Comparison of ENCODE assay signal across 10 cellular contexts in the genomic region with DNA sequence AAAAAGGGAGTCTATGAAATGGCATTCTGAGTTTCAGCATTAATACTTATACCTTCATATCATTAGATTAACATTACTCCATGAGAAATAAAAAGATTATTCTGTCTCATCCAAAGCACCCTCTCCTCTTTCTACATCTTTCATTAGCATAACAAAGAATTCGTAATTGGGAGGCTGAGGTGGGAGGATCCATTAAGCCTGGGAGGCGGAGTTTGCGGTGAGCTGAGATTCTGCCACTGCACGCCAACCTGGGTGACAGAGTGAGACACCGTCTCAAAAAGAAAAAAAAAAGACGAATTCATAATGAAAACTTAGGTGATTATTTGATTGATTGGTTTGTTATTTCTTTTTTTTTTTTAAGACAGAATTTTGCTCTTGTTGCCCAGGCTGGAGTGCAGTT. TPM values are rescaled to one million over a fixed set of nuclear protein-coding genes. Genes with fewer than 3 reads are reported as not detected.
DNase-seq lines count a peak whose midpoint lies in the region; ATAC-seq and TF ChIP-seq lines count a peak whose summit lies in the region.
"Had no signal": no experiment of that assay in that cellular context is flagged by ENCODE, and none has a peak within 500 bp of the region (broad histone marks: within the 10 kb centered on the region; RNA-seq: fewer than 3 reads in every experiment).

No MANE protein-coding gene starts in this region.

- ATAC-seq in HG03135 (IDR thresholded peaks at IDR 0.05; ENCODE audit: unreplicated experiment) (no peak), right cardiac atrium (no peak)

- peak; percentile 11 for DNase-seq in activated CD4-positive, alpha-beta T cell treated with anti-CD3 and anti-CD28 coated beads, Interleukin-2, amount 10 ng/mL, durations not matched to agents 7 days and 5 days
- DNase-seq in activated CD4-positive, alpha-beta T cell treated with anti-CD3 and anti-CD28 coated beads for 4 hours = no peak
- DNase-seq in dorsolateral prefrontal cortex = no peak
- peak; percentile 40 for DNase-seq in putamen (ENCODE audit: low spot score)
- DNase-seq in DMS153 (lab: John Stamatoyannopoulos, UW) = no peak
- DNase-seq in right cardiac atrium = no peak
- DNase-seq: NCI-H2107 had no signal

- no peaks in the 10 kb centered on the region for H3K36me3 Mint-ChIP-seq in activated CD4-positive, alpha-beta T cell treated with anti-CD3 and anti-CD28 coated beads, Interleukin-2, amount 10 ng/mL, durations not matched to agents 7 days and 5 days (ENCODE audit: low read depth)

- no peaks in the 10 kb centered on the region for H3K9me3 Mint-ChIP-seq in activated CD4-positive, alpha-beta T cell treated with anti-CD3 and anti-CD28 coated beads, Interleukin-2, amount 10 ng/mL, durations not matched to agents 7 days and 5 days

- CTCF ChIA-PET in activated CD4-positive, alpha-beta T cell treated with anti-CD3 and anti-CD28 coated beads, Interleukin-2, amount 10 ng/mL, durations not matched to agents 7 days and 5 days (lab: Charles Lee) = interaction anchor here (0.6 to 7.8 kb wide), 8 partner anchors 8 to 164 kb away, joined by 3 to 68 read pairs (median 4); no protein-coding TSS in a partner anchor

- peaks cover 18% of the 10 kb centered on the region for H4K20me1 ChIP-seq in OCI-LY3 (ENCODE audit: insufficient read depth, low read length)

- H3K9me3 ChIP-seq in OCI-LY3 (ENCODE audit: insufficient read depth, low read length) = no peaks in the 10 kb centered on the region
- H3K9me3 ChIP-seq in right cardiac atrium (ENCODE audit: control insufficient read depth, low read length) = no peaks in the 10 kb centered on the region
- H3K9me3 ChIP-seq: ascending aorta had no signal

- no peaks in the 10 kb centered on the region for H3K27me3 Mint-ChIP-seq in activated CD4-positive, alpha-beta T cell treated with anti-CD3 and anti-CD28 coated beads, Interleukin-2, amount 10 ng/mL, durations not matched to agents 7 days and 5 days

- intact Hi-C loops in dorsolateral prefrontal cortex (cut with DNase I) (loop anchor here (2.0 to 5.0 kb wide), 6 partner anchors 85 to 365 kb away; a partner anchor contains a TSS), right cardiac atrium (cut with DNase I) (loop anchor here in 1 of 4 donors (10.0 kb wide), 2 partner anchors 103 to 187 kb away; no protein-coding TSS in a partner anchor)

- peak overlapping the region; percentile 97 for H3K4me2 ChIP-seq in OCI-LY3 (ENCODE audit: low read length)

- H3K27me3 ChIP-seq in OCI-LY3 (ENCODE audit: low read depth, low read length) (no peaks in the 10 kb centered on the region), dorsolateral prefrontal cortex (no peaks in the 10 kb centered on the region), right cardiac atrium (ENCODE audit: control insufficient read depth, insufficient read depth) (no peaks in the 10 kb centered on the region)
- H3K27me3 ChIP-seq: ascending aorta had no signal

- H3K9ac ChIP-seq in OCI-LY3 (ENCODE audit: low read length) = no peak overlapping the region

- H3K4me3 ChIP-seq in OCI-LY3 (ENCODE audit: low read length) (no peak overlapping the region), dorsolateral prefrontal cortex (peak overlapping the region in 37 of 59 donors; percentile 68 to 97 (median 90)), right cardiac atrium (ENCODE audit: low read length) (no peak overlapping the region)

- no peaks in the 10 kb centered on the region for H3K36me3 ChIP-seq in OCI-LY3 (replicated peaks; ENCODE audit: low read depth, low read length)
- H3K36me3 ChIP-seq: ascending aorta had no signal

- H2AFZ ChIP-seq in OCI-LY3 (ENCODE audit: low read depth, low read length) = no peak overlapping the region; the same call in 1 of the 2 replicates

- H3K4me3 Mint-ChIP-seq in activated CD4-positive, alpha-beta T cell treated with anti-CD3 and anti-CD28 coated beads, Interleukin-2, amount 10 ng/mL, durations not matched to agents 7 days and 5 days = peak overlapping the region; percentile 88

- H3K27ac Mint-ChIP-seq in activated CD4-positive, alpha-beta T cell treated with anti-CD3 and anti-CD28 coated beads, Interleukin-2, amount 10 ng/mL, durations not matched to agents 7 days and 5 days = peak overlapping the region; percentile 96

- POLR2A ChIA-PET in activated CD4-positive, alpha-beta T cell treated with anti-CD3 and anti-CD28 coated beads, Interleukin-2, amount 10 ng/mL, durations not matched to agents 7 days and 5 days (lab: Charles Lee) = no interaction called here

- H3K79me2 ChIP-seq in OCI-LY3 (ENCODE audit: low read length) = peaks cover 26% of the 10 kb centered on the region

- H3K4me1 Mint-ChIP-seq in activated CD4-positive, alpha-beta T cell treated with anti-CD3 and anti-CD28 coated beads, Interleukin-2, amount 10 ng/mL, durations not matched to agents 7 days and 5 days = peaks cover 32% of the 10 kb centered on the region

- TF ChIP-seq CTCF in OCI-LY3 (IDR thresholded peaks at IDR 0.05; ENCODE audit: low read depth, low read length) (no peak), dorsolateral prefrontal cortex (IDR thresholded peaks at IDR 0.05 in 54 of 56, conservative IDR thresholded peaks at IDR 0.05 in 2 of 56; ENCODE audit: low read depth in 1 of 56, partially characterized antibody in 56 of 56) (no peak)

- H3K27ac ChIP-seq in OCI-LY3 (ENCODE audit: low read length) (no peak overlapping the region), dorsolateral prefrontal cortex (peak overlapping the region in 55 of 59 donors; percentile 70 to 100 (median 99)), right cardiac atrium (ENCODE audit: low read length) (no peak overlapping the region)

- WGBS in right cardiac atrium = 92% methylated on average over 6 of the region's 6 CpGs

- H3K4me1 ChIP-seq in OCI-LY3 (ENCODE audit: low read length) = peaks cover 34% of the 10 kb centered on the region
- H3K4me1 ChIP-seq in right cardiac atrium (ENCODE audit: control insufficient read depth, insufficient read depth, low read length) = no peaks in the 10 kb centered on the region

RNA-seq across cellular contexts. Expression of a gene that starts 1.8 kb away (rescaled TPM):
- 10 to 100 TPM; 38.7 to 43.5 TPM for total RNA-seq in activated CD4-positive, alpha-beta T cell treated with anti-CD3 and anti-CD28 coated beads, Interleukin-2, amount 10 ng/mL, durations not matched to agents 7 days and 5 days
- total RNA-seq in dorsolateral prefrontal cortex (100 to 1,000 TPM in 46 of 120 experiments, 10 to 100 TPM in 74; 56.6 to 132 (median 97.6) TPM), right cardiac atrium (10 to 100 TPM; 18.4 to 30.4 (median 23.1) TPM)
- 10.3 TPM for polyA plus RNA-seq in right cardiac atrium

Comparison
In these comparisons a context has a peak if more than half of its experiments do, and no peak if none do; other contexts are left out.
1. DNase-seq: peak in activated CD4-positive, alpha-beta T cell treated with anti-CD3 and anti-CD28 coated beads, Interleukin-2, amount 10 ng/mL, durations not matched to agents 7 days and 5 days (single experiment) and putamen (single experiment); none in activated CD4-positive, alpha-beta T cell treated with anti-CD3 and anti-CD28 coated beads for 4 hours (0 of 2), dorsolateral prefrontal cortex (0 of 10), DMS153 (single experiment) and right cardiac atrium (0 of 3).
2. H3K27ac ChIP-seq: peak in dorsolateral prefrontal cortex (55 of 59); none in OCI-LY3 (single experiment) and right cardiac atrium (single experiment).
3. H3K4me3 ChIP-seq: peak in dorsolateral prefrontal cortex (37 of 59); none in OCI-LY3 (single experiment) and right cardiac atrium (single experiment).